In genomic region chr5:142660196-142660595, GRCh38 we compare ENCODE assay signal across 26 cellular contexts. TPM values are rescaled to one million over a fixed set of nuclear protein-coding genes. Genes with fewer than 3 reads are reported as not detected.
DNase-seq lines count a peak whose midpoint lies in the region; ATAC-seq and TF ChIP-seq lines count a peak whose summit lies in the region.
"Had no signal": no experiment of that assay in that cellular context is flagged by ENCODE, and none has a peak within 500 bp of the region (broad histone marks: within the 10 kb centered on the region; RNA-seq: fewer than 3 reads in every experiment).

No MANE protein-coding gene starts in this region.

- dilution Hi-C loops in mammary epithelial cell (cut with HindIII; ENCODE audit: low sequenced_read_pairs), result no loop called here

- no peak overlapping the region for H3K4me3 ChIP-seq in breast epithelium
- H3K4me3 ChIP-seq in mammary epithelial cell (replicated peaks in 1 of 3; ENCODE audit: insufficient read depth in 1 of 3, low read depth in 2 of 3, low read length in 3 of 3), result no peak overlapping the region
- H3K4me3 ChIP-seq in esophagus muscularis mucosa, result no peak overlapping the region
- no peak overlapping the region for H3K4me3 ChIP-seq in smooth muscle cell
- no peak overlapping the region for H3K4me3 ChIP-seq in lower lobe of right lung
- H3K4me3 ChIP-seq: BLaER1, GM12878, PC-9 had no signal

- H3K36me3 ChIP-seq in breast epithelium, result no peaks in the 10 kb centered on the region
- no peaks in the 10 kb centered on the region for H3K36me3 ChIP-seq in mammary epithelial cell (ENCODE audit: insufficient read depth, low read length)
- peaks cover 0 to 12% (median 0%) of the 10 kb centered on the region in 4 donors for H3K36me3 ChIP-seq in esophagus muscularis mucosa
- no peaks in the 10 kb centered on the region for H3K36me3 ChIP-seq in smooth muscle cell (ENCODE audit: low read depth)
- H3K36me3 ChIP-seq in lower lobe of right lung, result no peaks in the 10 kb centered on the region
- H3K36me3 ChIP-seq: BLaER1 had no signal

- 68% methylated on average over 8 of the region's 10 CpGs for WGBS in mammary epithelial cell (ENCODE audit: low coverage, missing lambda C conversion rate)
- 96% methylated on average over 8 of the region's 10 CpGs for WGBS in esophagus muscularis mucosa
- 78% methylated on average over 10 of the region's 10 CpGs for WGBS in smooth muscle cell (ENCODE audit: low lambda C conversion rate)

- H3K27me3 Mint-ChIP-seq in type B pancreatic cell, result peaks cover 5% of the 10 kb centered on the region
- peaks cover 12% of the 10 kb centered on the region for H3K27me3 Mint-ChIP-seq in activated CD4-positive, alpha-beta T cell treated with anti-CD3 and anti-CD28 coated beads, Interleukin-2, amount 10 ng/mL, durations not matched to agents 7 days and 5 days

- H3K4me1 Mint-ChIP-seq in type B pancreatic cell (ENCODE audit: unreplicated experiment), result no peaks in the 10 kb centered on the region
- no peaks in the 10 kb centered on the region for H3K4me1 Mint-ChIP-seq in activated CD4-positive, alpha-beta T cell treated with anti-CD3 and anti-CD28 coated beads, Interleukin-2, amount 10 ng/mL, durations not matched to agents 7 days and 5 days

- no peak for DNase-seq in breast epithelium (ENCODE audit: low spot score in 2 of 2)
- DNase-seq in mammary epithelial cell, result no peak
- no peak for DNase-seq in esophagus muscularis mucosa (ENCODE audit: extremely low spot score)
- no peak for DNase-seq in smooth muscle cell (lab: John Stamatoyannopoulos, UW; ENCODE audit: unreplicated experiment)
- DNase-seq in type B pancreatic cell (ENCODE audit: extremely low spot score, unreplicated experiment), result peak; percentile 42
- DNase-seq in lower lobe of right lung, result no peak
- DNase-seq in activated naive CD4-positive, alpha-beta T cell (lab: John Stamatoyannopoulos, UW), result no peak
- DNase-seq in activated CD4-positive, alpha-beta T cell treated with anti-CD3 and anti-CD28 coated beads, Interleukin-2, amount 10 ng/mL, durations not matched to agents 7 days and 5 days, result no peak
- DNase-seq: ACHN; CD4-positive, alpha-beta T cell; COR-L47; DMS79 treated with DMSO at 0.1 percent for 48 hours; H9; HFFc6; KBM-7; NCI-H1092 treated with DMSO at 0.1 percent for 48 hours; NCI-H1436 treated with DMSO at 0.1 percent for 48 hours; NCI-H1930; NCI-H2227 treated with DMSO at 0.1 percent for 48 hours; NCI-H510A; PC-9; RPMI8226; SIG-M5 had no signal

- in situ Hi-C loops in mammary epithelial cell (cut with MboI; ENCODE audit: low sequenced_read_pairs in 2 of 2), result no loop called here

- no peaks in the 10 kb centered on the region for H3K4me1 ChIP-seq in breast epithelium
- H3K4me1 ChIP-seq in mammary epithelial cell (ENCODE audit: insufficient read depth, low read length), result no peaks in the 10 kb centered on the region
- H3K4me1 ChIP-seq in esophagus muscularis mucosa, result peaks cover 4 to 15% (median 8%) of the 10 kb centered on the region in 4 donors
- H3K4me1 ChIP-seq in smooth muscle cell (ENCODE audit: low read depth), result no peaks in the 10 kb centered on the region
- H3K4me1 ChIP-seq in lower lobe of right lung, result peaks cover 8% of the 10 kb centered on the region
- H3K4me1 ChIP-seq: BLaER1 had no signal

- no peak overlapping the region for H3K4me2 ChIP-seq in mammary epithelial cell (ENCODE audit: insufficient read depth, low read depth, low read length)
- peak overlapping the region; percentile 8 for H3K4me2 ChIP-seq in smooth muscle cell
- H3K4me2 ChIP-seq: BLaER1, PC-9 had no signal

- H3K27me3 ChIP-seq in breast epithelium, result no peaks in the 10 kb centered on the region
- no peaks in the 10 kb centered on the region for H3K27me3 ChIP-seq in mammary epithelial cell (ENCODE audit: insufficient read depth, low read length)
- no peaks in the 10 kb centered on the region for H3K27me3 ChIP-seq in esophagus muscularis mucosa
- H3K27me3 ChIP-seq in smooth muscle cell (ENCODE audit: low read depth), result no peaks in the 10 kb centered on the region
- H3K27me3 ChIP-seq in lower lobe of right lung (ENCODE audit: low read depth), result no peaks in the 10 kb centered on the region

- H4K20me1 ChIP-seq in mammary epithelial cell (ENCODE audit: insufficient read depth, low read length) (no peaks in the 10 kb centered on the region), smooth muscle cell (ENCODE audit: low read depth) (no peaks in the 10 kb centered on the region)
- H4K20me1 ChIP-seq: BLaER1 had no signal

- no peak overlapping the region for H2AFZ ChIP-seq in mammary epithelial cell (ENCODE audit: low read depth, low read length)
- H2AFZ ChIP-seq in smooth muscle cell (ENCODE audit: low read depth), result no peak overlapping the region
- H2AFZ ChIP-seq: PC-9 had no signal

- H3K79me2 ChIP-seq in mammary epithelial cell (ENCODE audit: insufficient read depth, low read length), result no peaks in the 10 kb centered on the region
- no peaks in the 10 kb centered on the region for H3K79me2 ChIP-seq in smooth muscle cell (ENCODE audit: low read depth)

- H3K9me3 Mint-ChIP-seq in type B pancreatic cell, result no peaks in the 10 kb centered on the region
- H3K9me3 Mint-ChIP-seq in activated CD4-positive, alpha-beta T cell treated with anti-CD3 and anti-CD28 coated beads, Interleukin-2, amount 10 ng/mL, durations not matched to agents 7 days and 5 days, result no peaks in the 10 kb centered on the region
- H3K9me3 Mint-ChIP-seq: CD4-positive, alpha-beta T cell; H9; HFFc6 had no signal

- H3K9me3 ChIP-seq in breast epithelium (no peaks in the 10 kb centered on the region), mammary epithelial cell (replicated peaks; ENCODE audit: insufficient read depth, low read length) (no peaks in the 10 kb centered on the region), esophagus muscularis mucosa (no peaks in the 10 kb centered on the region), smooth muscle cell (replicated peaks; ENCODE audit: low read depth) (no peaks in the 10 kb centered on the region), lower lobe of right lung (no peaks in the 10 kb centered on the region)

- no peaks in the 10 kb centered on the region for H3K36me3 Mint-ChIP-seq in type B pancreatic cell
- no peaks in the 10 kb centered on the region for H3K36me3 Mint-ChIP-seq in activated CD4-positive, alpha-beta T cell treated with anti-CD3 and anti-CD28 coated beads, Interleukin-2, amount 10 ng/mL, durations not matched to agents 7 days and 5 days (ENCODE audit: low read depth)

- POLR2A ChIA-PET in activated CD4-positive, alpha-beta T cell treated with anti-CD3 and anti-CD28 coated beads, Interleukin-2, amount 10 ng/mL, durations not matched to agents 7 days and 5 days (lab: Charles Lee), result no interaction called here

- no peak overlapping the region for H3K27ac Mint-ChIP-seq in type B pancreatic cell
- no peak overlapping the region for H3K27ac Mint-ChIP-seq in activated CD4-positive, alpha-beta T cell treated with anti-CD3 and anti-CD28 coated beads, Interleukin-2, amount 10 ng/mL, durations not matched to agents 7 days and 5 days
- H3K27ac Mint-ChIP-seq: CD4-positive, alpha-beta T cell; HFFc6 had no signal

- intact Hi-C loops in breast epithelium (cut with DNase I; ENCODE audit: low total_unique reads), result no loop called here
- intact Hi-C loops in mammary epithelial cell (cut with micrococcal nuclease), result no loop called here
- intact Hi-C loops in esophagus muscularis mucosa (cut with DNase I), result no loop called here
- intact Hi-C loops in lower lobe of right lung (cut with DNase I), result no loop called here

- no peak overlapping the region for H3K4me3 Mint-ChIP-seq in type B pancreatic cell
- H3K4me3 Mint-ChIP-seq in activated CD4-positive, alpha-beta T cell treated with anti-CD3 and anti-CD28 coated beads, Interleukin-2, amount 10 ng/mL, durations not matched to agents 7 days and 5 days, result no peak overlapping the region
- H3K4me3 Mint-ChIP-seq: CD4-positive, alpha-beta T cell; H9; HFFc6 had no signal

- TF ChIP-seq POLR2A in breast epithelium (IDR thresholded peaks at IDR 0.05), result no peak
- no peak for TF ChIP-seq POLR2A in esophagus muscularis mucosa (IDR thresholded peaks at IDR 0.05; ENCODE audit: low read depth)

- BruUV-seq in mammary epithelial cell (replicated peaks; lab: Mats Ljungman, UMichigan), result no TSS peak

- CTCF ChIA-PET in mammary epithelial cell (lab: Charles Lee; ENCODE audit: low non-redundant PET), result no interaction called here
- CTCF ChIA-PET in activated CD4-positive, alpha-beta T cell treated with anti-CD3 and anti-CD28 coated beads, Interleukin-2, amount 10 ng/mL, durations not matched to agents 7 days and 5 days (lab: Charles Lee), result interaction anchor here (0.9 to 1.4 kb wide), 4 partner anchors 11 to 233 kb away, joined by 3 to 4 read pairs (median 3); no protein-coding TSS in a partner anchor

- no peak for ATAC-seq in lower lobe of right lung
- ATAC-seq: GM12878 had no signal

- no peak overlapping the region for H3K9ac ChIP-seq in mammary epithelial cell (ENCODE audit: insufficient read depth, low read length)
- H3K9ac ChIP-seq in smooth muscle cell (ENCODE audit: low read depth), result no peak overlapping the region
- H3K9ac ChIP-seq: BLaER1 had no signal

- H3K27ac ChIP-seq in breast epithelium (peak overlapping the region; percentile 60 to 80), mammary epithelial cell (ENCODE audit: insufficient read depth, low read depth, low read length) (no peak overlapping the region), esophagus muscularis mucosa (replicated peaks in 1 of 4) (peak overlapping the region in 3 of 4 donors; percentile 26 to 38 (median 30)), smooth muscle cell (ENCODE audit: low read depth) (peak overlapping the region; percentile 75), lower lobe of right lung (no peak overlapping the region)
- H3K27ac ChIP-seq: 22Rv1, BLaER1, PC-9 had no signal

- TF ChIP-seq CTCF in breast epithelium (IDR thresholded peaks at IDR 0.05) (no peak), mammary epithelial cell (conservative IDR thresholded peaks at IDR 0.05 in 1 of 2, IDR thresholded peaks at IDR 0.05 in 1 of 2; ENCODE audit: extremely low read depth in 1 of 2, insufficient read depth in 1 of 2, low read depth in 1 of 2, low read length in 2 of 2) (no peak), esophagus muscularis mucosa (IDR thresholded peaks at IDR 0.05) (no peak), smooth muscle cell (IDR thresholded peaks at IDR 0.05; ENCODE audit: borderline replicate concordance, insufficient read depth, poor library complexity, severe bottlenecking) (no peak), type B pancreatic cell (conservative IDR thresholded peaks at IDR 0.05) (no peak), lower lobe of right lung (IDR thresholded peaks at IDR 0.05) (no peak)

- H3F3A ChIP-seq in smooth muscle cell (ENCODE audit: low read depth), result peaks cover 14% of the 10 kb centered on the region

- no peak for TF ChIP-seq EP300 in esophagus muscularis mucosa (IDR thresholded peaks at IDR 0.05)

RNA-seq across cellular contexts. Expression of gene FGF1, which starts 25.7 kb away (rescaled TPM):
- total RNA-seq in breast epithelium (10 to 100 TPM in 1 of 3 donors, 1 to 10 TPM in 1, under 1 TPM in 1; 0.32 to 20.3 (median 6.6) TPM), mammary epithelial cell (10 to 100 TPM in 1 of 2 donors, 1 to 10 TPM in 1; 7.9 to 22.5 TPM), esophagus muscularis mucosa (1 to 10 TPM; 1.7 to 4.0 (median 2.9) TPM), smooth muscle cell (36.5 and 111 TPM in 2 replicates), type B pancreatic cell (ENCODE audit: low replicate concordance) (0.12 and 2.7 TPM in 2 replicates), lower lobe of right lung (0.97 TPM)
- polyA plus RNA-seq in mammary epithelial cell (5.0 TPM), smooth muscle cell (50.2 and 91.7 TPM in 2 replicates)
- polyA minus RNA-seq in mammary epithelial cell, result 8.9 TPM
- not detected for total RNA-seq in activated CD4-positive, alpha-beta T cell treated with anti-CD3 and anti-CD28 coated beads, Interleukin-2, amount 10 ng/mL, durations not matched to agents 7 days and 5 days
- total RNA-seq: CD4-positive, alpha-beta T cell; GM12878 had no signal
- polyA plus RNA-seq: GM12878 had no signal

Comparison
In these comparisons a context has a peak if more than half of its experiments do, and no peak if none do; other contexts are left out.
1. H3K27ac ChIP-seq: peak in breast epithelium (2 of 2), esophagus muscularis mucosa (3 of 4) and smooth muscle cell (single experiment); none in mammary epithelial cell (single experiment) and lower lobe of right lung (single experiment).